In genomic region chr3:127390365-127391025, GRCh38 we compare ENCODE assay signal across 17 cellular contexts.
"Had no signal": no experiment of that assay in that cellular context is flagged by ENCODE, and none has a peak within 500 bp of the region (broad histone marks: within the 10 kb centered on the region; RNA-seq: fewer than 3 reads in every experiment).

No MANE protein-coding gene starts in this region.

- H3K9me3 ChIP-seq: esophagus muscularis mucosa, gastrocnemius medialis, heart right ventricle, mucosa of descending colon, tibial artery had no signal

- ATAC-seq: gastrocnemius medialis; heart right ventricle; left ventricle myocardium superior; mucosa of descending colon; naive thymus-derived CD8-positive, alpha-beta T cell; sciatic nerve had no signal

- FAIRE-seq: endometrium, islet of Langerhans had no signal

- H3K36me3 Mint-ChIP-seq: naive thymus-derived CD8-positive, alpha-beta T cell had no signal

- H3K4me1 Mint-ChIP-seq: central memory CD8-positive, alpha-beta T cell; naive thymus-derived CD8-positive, alpha-beta T cell had no signal

- H3K27ac Mint-ChIP-seq: naive thymus-derived CD8-positive, alpha-beta T cell had no signal

- H3K4me1 ChIP-seq: esophagus muscularis mucosa, gastrocnemius medialis, heart right ventricle, tibial artery had no signal

- H3K4me3 Mint-ChIP-seq: central memory CD8-positive, alpha-beta T cell; naive thymus-derived CD8-positive, alpha-beta T cell had no signal

- H3K9me3 Mint-ChIP-seq: central memory CD8-positive, alpha-beta T cell had no signal

- H3K36me3 ChIP-seq: esophagus muscularis mucosa, gastrocnemius medialis, heart right ventricle, tibial artery had no signal

- DNase-seq: effector memory CD4-positive, alpha-beta T cell; gastrocnemius medialis; heart right ventricle; hypothalamus; mucosa of descending colon; naive thymus-derived CD8-positive, alpha-beta T cell; stimulated activated CD4-positive, alpha-beta T cell treated with anti-CD3 and anti-CD28 coated beads, Interleukin-12 subunit alpha, Interleukin-12 subunit beta, amount 100 ng/mL, for 4 hours; stimulated activated CD4-positive, alpha-beta T cell treated with anti-CD3 and anti-CD28 coated beads, Interleukin-2, amount 100 ng/mL, for 48 hours; stimulated activated naive CD8-positive, alpha-beta T cell treated with anti-CD3 and anti-CD28 coated beads, Interleukin-15, Interleukin-2, amounts not matched to agents 100 U/mL and 50 U/mL, for 24 hours had no signal

- H3K27ac ChIP-seq: esophagus muscularis mucosa, gastrocnemius medialis, heart right ventricle, skin epidermis, tibial artery had no signal

- H3K4me3 ChIP-seq: esophagus muscularis mucosa, gastrocnemius medialis, heart right ventricle, mucosa of descending colon, skin epidermis, tibial artery had no signal
